In the genomic region with DNA sequence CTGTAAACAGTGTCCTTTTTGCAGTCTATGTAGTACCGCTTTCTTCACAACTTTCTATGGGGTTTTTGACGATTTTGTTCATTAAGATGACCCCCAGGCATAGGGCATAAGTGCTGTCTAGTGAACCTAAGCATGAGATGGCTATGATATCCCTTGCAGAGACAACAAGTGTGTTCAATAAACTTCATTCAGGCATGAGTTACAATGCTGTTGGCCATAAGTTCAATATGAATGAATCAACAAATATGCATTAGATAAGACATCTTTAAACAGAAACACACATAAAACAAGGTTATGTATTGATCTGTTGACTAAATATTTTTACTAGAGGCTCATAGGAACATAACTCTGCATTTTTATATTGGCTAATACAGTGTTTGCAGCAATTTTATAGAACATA, we compare ENCODE assay signal across 7 cellular contexts.
"Had no signal": no experiment of that assay in that cellular context is flagged by ENCODE, and none has a peak within 500 bp of the region (broad histone marks: within the 10 kb centered on the region; RNA-seq: fewer than 3 reads in every experiment).

No MANE protein-coding gene starts in this region.

- DNase-seq: H9, HCEC 1CT, KBM-7 had no signal

- ATAC-seq: GM23338, HepG2 had no signal

- H3K4me3 ChIP-seq: GM23338 had no signal

- H2AFZ ChIP-seq: GM23338 had no signal

- H3K4me2 ChIP-seq: GM23338 had no signal

- FAIRE-seq: H1, H54, HepG2 had no signal
